Comparison of ENCODE assay signal across 15 cellular contexts in the genomic region with DNA sequence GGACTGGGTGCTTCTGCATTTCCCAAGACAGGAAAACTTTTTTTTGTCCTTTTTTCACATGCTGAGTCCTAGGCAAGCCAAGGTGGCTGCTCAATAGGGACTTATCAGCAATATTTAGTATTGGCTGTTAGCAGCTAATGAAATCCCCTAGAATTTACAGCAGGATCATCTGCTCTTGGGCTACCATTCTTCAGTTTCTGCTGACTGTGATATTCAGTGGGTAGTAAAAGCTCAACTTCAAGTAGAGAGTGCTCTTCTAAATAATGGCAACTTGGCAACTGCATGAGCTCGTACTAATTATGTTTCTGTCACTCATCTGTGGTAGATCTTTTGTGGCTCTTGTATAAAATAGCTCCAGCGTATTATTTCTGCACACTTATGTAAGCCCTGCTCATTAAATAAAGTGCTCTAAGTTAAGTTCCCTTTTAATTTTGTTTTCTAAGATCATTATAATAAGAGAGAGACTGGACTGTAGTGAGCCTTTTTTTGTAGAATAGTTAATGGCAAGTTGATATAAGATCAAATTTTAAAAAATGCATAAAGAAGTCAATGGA.
"Had no signal": no experiment of that assay in that cellular context is flagged by ENCODE, and none has a peak within 500 bp of the region (broad histone marks: within the 10 kb centered on the region; RNA-seq: fewer than 3 reads in every experiment).

No MANE protein-coding gene starts in this region.

- H3K9me3 ChIP-seq: ascending aorta, gastrocnemius medialis, left lung, right atrium auricular region, tibial artery had no signal

- H3K4me3 ChIP-seq: ascending aorta, gastrocnemius medialis, left lung, right atrium auricular region, tibial artery had no signal

- DNase-seq: activated CD4-positive, alpha-beta T cell treated with anti-CD3 and anti-CD28 coated beads, Interleukin-2, amount 50 U/mL, for 48 hours; activated gamma-delta T cell; effector CD4-positive, alpha-beta T cell; gastrocnemius medialis; left lung; mammary epithelial cell; midbrain; stimulated activated CD4-positive, alpha-beta T cell treated with anti-CD3 and anti-CD28 coated beads, Interleukin-2, amount 100 ng/mL, for 24 hours; stimulated activated naive CD8-positive, alpha-beta T cell treated with anti-CD3 and anti-CD28 coated beads, Interleukin-15, Interleukin-2, amounts not matched to agents 100 U/mL and 50 U/mL, for 24 hours; substantia nigra; tibial artery had no signal

- H3K36me3 ChIP-seq: ascending aorta, gastrocnemius medialis, left lung, right atrium auricular region, tibial artery had no signal

- H3K27ac ChIP-seq: ascending aorta, gastrocnemius medialis, left lung, right atrium auricular region, tibial artery had no signal

- H3K4me1 ChIP-seq: ascending aorta, gastrocnemius medialis, left lung, right atrium auricular region, tibial artery had no signal

- H3K27me3 ChIP-seq: ascending aorta, gastrocnemius medialis, left lung, right atrium auricular region, tibial artery had no signal

- FAIRE-seq: bronchial epithelial cell, TTC549 had no signal
